In the genomic region with DNA sequence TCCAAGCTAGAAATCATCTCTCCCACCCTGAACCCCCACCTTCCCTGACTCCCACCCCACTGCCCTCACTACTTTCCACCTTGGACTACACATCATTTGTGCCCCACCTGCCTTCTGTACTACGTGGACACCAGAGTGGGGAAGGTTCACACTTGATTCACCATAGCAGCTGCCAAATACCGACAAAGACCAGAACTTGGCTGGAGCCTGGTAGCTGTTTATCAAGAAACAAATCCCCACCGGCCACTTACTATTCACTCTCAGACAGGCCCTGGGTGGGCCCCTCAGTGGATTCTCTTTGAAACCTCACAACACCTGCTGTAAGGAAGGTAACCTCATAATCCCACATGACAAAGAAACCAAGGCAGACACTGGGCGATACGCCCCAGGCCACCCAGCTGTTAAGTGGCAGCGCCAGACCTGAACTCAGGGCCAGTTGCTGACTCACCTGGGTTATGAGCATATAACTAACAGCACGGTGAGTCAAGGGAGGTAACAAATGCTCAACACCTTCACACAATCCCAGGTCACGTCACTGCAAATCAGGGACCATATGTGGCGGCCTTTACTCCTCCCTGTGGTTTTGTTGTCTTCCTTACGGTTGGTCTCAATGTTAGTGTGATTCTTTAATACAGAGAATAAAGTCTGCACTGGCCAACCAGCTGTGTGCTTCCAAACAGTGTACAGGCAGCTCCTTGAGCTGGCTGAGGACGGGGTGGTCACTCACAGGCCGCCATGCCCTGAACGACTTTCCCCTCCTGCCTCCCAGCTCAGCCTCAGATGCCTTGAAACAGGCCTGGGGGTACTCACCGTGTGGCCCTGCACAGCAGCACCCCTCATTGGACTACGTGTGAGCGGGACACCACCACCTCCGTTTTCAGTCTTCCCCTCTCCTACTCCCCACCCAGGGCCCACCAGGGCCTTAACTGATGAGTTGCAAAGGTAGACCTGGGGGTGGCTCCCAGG, we compare ENCODE assay signal across 10 cellular contexts. TPM values are rescaled to one million over a fixed set of nuclear protein-coding genes. Genes with fewer than 3 reads are reported as not detected.
DNase-seq lines count a peak whose midpoint lies in the region; ATAC-seq, FAIRE-seq and TF ChIP-seq lines count a peak whose summit lies in the region.
"Had no signal": no experiment of that assay in that cellular context is flagged by ENCODE, and none has a peak within 500 bp of the region (broad histone marks: within the 10 kb centered on the region; RNA-seq: fewer than 3 reads in every experiment).

No MANE protein-coding gene starts in this region.

- H3K9me3 ChIP-seq in kidney (ENCODE audit: control insufficient read depth in 1 of 2, low read length in 2 of 2): no peaks in the 10 kb centered on the region
- H3K9me3 ChIP-seq in suprapubic skin: no peaks in the 10 kb centered on the region

- WGBS in suprapubic skin: 73% methylated on average over 15 of the region's 17 CpGs

- no peak overlapping the region for H3K9ac ChIP-seq in kidney (ENCODE audit: low read length in 2 of 2)

- peak overlapping the region; percentile 89 for H3K27ac Mint-ChIP-seq in activated naive CD8-positive, alpha-beta T cell

- H3K4me1 Mint-ChIP-seq in activated naive CD8-positive, alpha-beta T cell (ENCODE audit: low read depth): peaks cover 99% of the 10 kb centered on the region

- H3K27ac ChIP-seq in kidney (ENCODE audit: low read depth in 2 of 2, low read length in 2 of 2) (peak overlapping the region in 1 of 2 donors; percentile 61), suprapubic skin (peak overlapping the region; percentile 22)
- H3K27ac ChIP-seq: 22Rv1 had no signal

- TF ChIP-seq POLR2A in suprapubic skin (IDR thresholded peaks at IDR 0.05): no peak

- intact Hi-C loops in kidney (cut with DNase I): no loop called here

- DNase-seq in DMS53 (lab: John Stamatoyannopoulos, UW): peak; percentile 13
- DNase-seq in DMS53 treated with DMSO at 0.1 percent for 48 hours (lab: John Stamatoyannopoulos, UW; ENCODE audit: unreplicated experiment): no peak
- peak; percentile 55 for DNase-seq in kidney
- no peak for DNase-seq in suprapubic skin (ENCODE audit: low spot score in 2 of 2)
- no peak for DNase-seq in ureter (ENCODE audit: low spot score)
- no peak for DNase-seq in OCI-M2 (lab: John Stamatoyannopoulos, UW; ENCODE audit: unreplicated experiment)
- DNase-seq: NCI-H82 had no signal

- FAIRE-seq in kidney (lab: Jason Lieb, UNC): no peak

- H3K36me3 ChIP-seq in kidney (ENCODE audit: control insufficient read depth in 1 of 2, insufficient read depth in 2 of 2, low read length in 2 of 2) (peaks cover 37 to 44% of the 10 kb centered on the region in 2 donors), suprapubic skin (peaks cover 52% of the 10 kb centered on the region)

- no peaks in the 10 kb centered on the region for H3K27me3 ChIP-seq in suprapubic skin

- no peaks in the 10 kb centered on the region for H3K9me3 Mint-ChIP-seq in activated naive CD8-positive, alpha-beta T cell (ENCODE audit: low read depth)

- peaks cover 15% of the 10 kb centered on the region for H3K36me3 Mint-ChIP-seq in activated naive CD8-positive, alpha-beta T cell

- peaks cover 11 to 72% of the 10 kb centered on the region in 2 donors for H3K4me1 ChIP-seq in kidney (ENCODE audit: control insufficient read depth in 1 of 2, insufficient read depth in 1 of 2, low read depth in 1 of 2, low read length in 2 of 2)
- peaks cover 86% of the 10 kb centered on the region for H3K4me1 ChIP-seq in suprapubic skin

- TF ChIP-seq CTCF in kidney (IDR thresholded peaks at IDR 0.05; ENCODE audit: borderline replicate concordance, extremely low read depth, insufficient read depth) (no peak), suprapubic skin (IDR thresholded peaks at IDR 0.05) (no peak)

- H3K27me3 Mint-ChIP-seq in activated naive CD8-positive, alpha-beta T cell: no peaks in the 10 kb centered on the region

- H3K4me3 Mint-ChIP-seq in activated naive CD8-positive, alpha-beta T cell: peak overlapping the region; percentile 83

- no peak for ATAC-seq in HG03196 (IDR thresholded peaks at IDR 0.05; ENCODE audit: unreplicated experiment)

- no peak for TF ChIP-seq EP300 in suprapubic skin (IDR thresholded peaks at IDR 0.05)

- no peak overlapping the region for H3K4me3 ChIP-seq in kidney (ENCODE audit: low read length in 2 of 2)
- no peak overlapping the region for H3K4me3 ChIP-seq in suprapubic skin

RNA-seq across cellular contexts. Expression of a gene that starts 7.5 kb away (rescaled TPM):
- total RNA-seq in kidney (313 TPM), suprapubic skin (100 to 1,000 TPM; 113 to 126 (median 117) TPM), ureter (385 TPM)
- polyA plus RNA-seq in kidney (ENCODE audit: insufficient read depth, low read depth, low replicate concordance): 176 TPM

Comparison
In these comparisons a context has a peak if more than half of its experiments do, and no peak if none do; other contexts are left out.
1. DNase-seq: peak in DMS53 (single experiment) and kidney (single experiment); none in DMS53 treated with DMSO at 0.1 percent for 48 hours (single experiment), suprapubic skin (0 of 2), ureter (single experiment) and OCI-M2 (single experiment).